In the genomic region with DNA sequence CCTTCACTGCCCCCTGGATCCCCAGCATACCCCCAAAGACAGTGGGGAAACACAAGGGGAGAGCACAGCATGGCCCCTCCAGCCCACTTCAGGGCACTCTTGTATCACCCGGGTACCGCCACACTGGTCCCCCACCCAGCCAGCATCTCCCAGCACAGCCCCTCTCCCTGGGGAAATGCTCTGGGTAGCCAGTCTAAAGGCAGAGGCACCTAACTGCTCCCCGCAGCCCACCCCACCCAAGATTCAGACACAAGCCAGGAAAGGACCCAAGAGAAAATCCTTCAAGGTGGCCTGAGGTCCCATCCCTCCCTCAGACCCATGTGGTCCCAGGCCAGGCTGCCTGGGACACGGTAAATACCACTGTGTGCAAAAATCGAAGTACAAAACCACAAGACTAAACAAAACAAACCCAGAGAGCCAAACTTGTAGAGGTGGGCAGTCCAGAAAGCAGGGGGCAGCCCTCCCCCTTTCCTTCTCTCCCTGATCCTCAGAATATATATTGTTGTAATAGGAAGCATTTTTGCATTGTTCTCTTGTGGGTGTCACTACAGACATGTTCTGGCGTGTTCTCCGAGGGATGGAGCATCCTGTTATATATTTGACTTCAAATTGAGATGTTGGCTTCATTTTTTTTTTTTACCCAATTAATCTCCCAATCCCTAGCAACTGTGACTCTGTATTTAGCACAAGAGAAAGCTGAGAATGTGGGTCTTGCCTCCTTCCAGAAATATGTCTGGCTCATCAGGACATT, we compare ENCODE assay signal across 15 cellular contexts. TPM values are rescaled to one million over a fixed set of nuclear protein-coding genes. Genes with fewer than 3 reads are reported as not detected.
A peak's percentile ranks its signal among the peaks of the same experiment; 100 is the strongest.
DNase-seq lines count a peak whose midpoint lies in the region; ATAC-seq, FAIRE-seq and TF ChIP-seq lines count a peak whose summit lies in the region.
"Had no signal": no experiment of that assay in that cellular context is flagged by ENCODE, and none has a peak within 500 bp of the region (broad histone marks: within the 10 kb centered on the region; RNA-seq: fewer than 3 reads in every experiment).

No MANE protein-coding gene starts in this region.

- no peaks in the 10 kb centered on the region for H3K9me3 Mint-ChIP-seq in activated naive CD4-positive, alpha-beta T cell treated with anti-CD3 and anti-CD28 coated beads, Interleukin-2, amount 50 U/mL, for 24 hours
- no peaks in the 10 kb centered on the region for H3K9me3 Mint-ChIP-seq in astrocyte (ENCODE audit: unreplicated experiment)
- H3K9me3 Mint-ChIP-seq in stimulated activated effector memory CD8-positive, alpha-beta T cell treated with anti-CD3 and anti-CD28 coated beads, Interleukin-12 subunit alpha, Interleukin-12 subunit beta, amount 100 ng/mL, for 72 hours: no peaks in the 10 kb centered on the region
- H3K9me3 Mint-ChIP-seq: CD8-positive, alpha-beta memory T cell had no signal

- TF ChIP-seq CTCF in astrocyte (IDR thresholded peaks at IDR 0.05; ENCODE audit: insufficient read depth, low read depth, low read length): no peak
- TF ChIP-seq CTCF in foreskin keratinocyte (conservative IDR thresholded peaks at IDR 0.05): no peak

- H3K4me3 Mint-ChIP-seq in activated naive CD4-positive, alpha-beta T cell treated with anti-CD3 and anti-CD28 coated beads, Interleukin-2, amount 50 U/mL, for 24 hours: no peak overlapping the region
- H3K4me3 Mint-ChIP-seq in astrocyte (ENCODE audit: unreplicated experiment): no peak overlapping the region
- H3K4me3 Mint-ChIP-seq in stimulated activated effector memory CD8-positive, alpha-beta T cell treated with anti-CD3 and anti-CD28 coated beads, Interleukin-12 subunit alpha, Interleukin-12 subunit beta, amount 100 ng/mL, for 72 hours: no peak overlapping the region
- H3K4me3 Mint-ChIP-seq: CD8-positive, alpha-beta memory T cell had no signal

- no peak overlapping the region for H3K9ac ChIP-seq in astrocyte (ENCODE audit: low read length)

- H3K9me3 ChIP-seq in astrocyte (ENCODE audit: insufficient read depth, low read depth, low read length) (no peaks in the 10 kb centered on the region), MG63 (no peaks in the 10 kb centered on the region)
- H3K9me3 ChIP-seq: A549, prostate gland had no signal

- no peaks in the 10 kb centered on the region for H4K20me1 ChIP-seq in astrocyte (ENCODE audit: insufficient read depth, low read length)

- peak overlapping the region; percentile 59 for H3K27ac Mint-ChIP-seq in activated naive CD4-positive, alpha-beta T cell treated with anti-CD3 and anti-CD28 coated beads, Interleukin-2, amount 50 U/mL, for 24 hours
- peak overlapping the region; percentile 47 for H3K27ac Mint-ChIP-seq in astrocyte (ENCODE audit: unreplicated experiment)
- peak overlapping the region; percentile 81 for H3K27ac Mint-ChIP-seq in stimulated activated effector memory CD8-positive, alpha-beta T cell treated with anti-CD3 and anti-CD28 coated beads, Interleukin-12 subunit alpha, Interleukin-12 subunit beta, amount 100 ng/mL, for 72 hours

- H3K4me1 ChIP-seq in astrocyte (ENCODE audit: insufficient read depth, low read length) (no peaks in the 10 kb centered on the region), foreskin keratinocyte (peaks cover 11% of the 10 kb centered on the region)
- H3K4me1 ChIP-seq: prostate gland had no signal

- H3K4me3 ChIP-seq in astrocyte (ENCODE audit: insufficient read depth, low read depth, low read length) (no peak overlapping the region), MG63 (no peak overlapping the region)
- H3K4me3 ChIP-seq: A549, prostate gland had no signal

- no peak overlapping the region for H2AFZ ChIP-seq in astrocyte (ENCODE audit: low read depth, low read length)

- ATAC-seq in foreskin keratinocyte (peak; percentile 53), GM18909 (IDR thresholded peaks at IDR 0.05; ENCODE audit: poor library complexity, unreplicated experiment) (no peak), HG03095 (IDR thresholded peaks at IDR 0.05; ENCODE audit: unreplicated experiment) (no peak)
- no peak for ATAC-seq in stimulated activated effector memory CD8-positive, alpha-beta T cell treated with anti-CD3 and anti-CD28 coated beads, Interleukin-12 subunit alpha, Interleukin-12 subunit beta, amount 100 ng/mL, for 72 hours
- ATAC-seq: A549 had no signal

- no peak for DNase-seq in activated naive CD4-positive, alpha-beta T cell treated with anti-CD3 and anti-CD28 coated beads, Interleukin-2, amount 50 U/mL, for 16 hours
- DNase-seq in astrocyte (ENCODE audit: low read depth) (no peak), foreskin keratinocyte (peak; percentile 40 to 60), MG63 (no peak)
- DNase-seq in stimulated activated effector memory CD8-positive, alpha-beta T cell treated with anti-CD3 and anti-CD28 coated beads, Interleukin-12 subunit alpha, Interleukin-12 subunit beta, amount 100 ng/mL, for 72 hours (ENCODE audit: low spot score in 2 of 2): no peak
- DNase-seq: CD8-positive, alpha-beta memory T cell; NCI-H1930; NCI-H524 treated with DMSO at 0.1 percent for 48 hours; WERI-Rb-1 had no signal

- no peak overlapping the region for H3K27ac ChIP-seq in astrocyte (ENCODE audit: low read depth, low read length)
- H3K27ac ChIP-seq in foreskin keratinocyte: no peak overlapping the region
- H3K27ac ChIP-seq: prostate gland, WERI-Rb-1 had no signal

- H3K36me3 ChIP-seq in astrocyte (ENCODE audit: insufficient read depth, low read length) (peaks cover 11% of the 10 kb centered on the region), MG63 (no peaks in the 10 kb centered on the region)
- H3K36me3 ChIP-seq: prostate gland had no signal

- H3K4me2 ChIP-seq in astrocyte (ENCODE audit: low read length): no peak overlapping the region
- H3K4me2 ChIP-seq: A549 had no signal

- peaks cover 10% of the 10 kb centered on the region for H3K36me3 Mint-ChIP-seq in activated naive CD4-positive, alpha-beta T cell treated with anti-CD3 and anti-CD28 coated beads, Interleukin-2, amount 50 U/mL, for 24 hours
- H3K36me3 Mint-ChIP-seq in astrocyte (ENCODE audit: low read depth, unreplicated experiment): peaks cover 15% of the 10 kb centered on the region
- H3K36me3 Mint-ChIP-seq in stimulated activated effector memory CD8-positive, alpha-beta T cell treated with anti-CD3 and anti-CD28 coated beads, Interleukin-12 subunit alpha, Interleukin-12 subunit beta, amount 100 ng/mL, for 72 hours: peaks cover 56% of the 10 kb centered on the region

- H3K4me1 Mint-ChIP-seq in activated naive CD4-positive, alpha-beta T cell treated with anti-CD3 and anti-CD28 coated beads, Interleukin-2, amount 50 U/mL, for 24 hours: no peaks in the 10 kb centered on the region
- peaks cover 6% of the 10 kb centered on the region for H3K4me1 Mint-ChIP-seq in astrocyte (ENCODE audit: low read depth, unreplicated experiment)
- peaks cover 19% of the 10 kb centered on the region for H3K4me1 Mint-ChIP-seq in stimulated activated effector memory CD8-positive, alpha-beta T cell treated with anti-CD3 and anti-CD28 coated beads, Interleukin-12 subunit alpha, Interleukin-12 subunit beta, amount 100 ng/mL, for 72 hours
- H3K4me1 Mint-ChIP-seq: CD8-positive, alpha-beta memory T cell had no signal

- H3K27me3 Mint-ChIP-seq in activated naive CD4-positive, alpha-beta T cell treated with anti-CD3 and anti-CD28 coated beads, Interleukin-2, amount 50 U/mL, for 24 hours: no peaks in the 10 kb centered on the region
- peaks cover 6% of the 10 kb centered on the region for H3K27me3 Mint-ChIP-seq in astrocyte (ENCODE audit: low read depth, unreplicated experiment)

- H3K27me3 ChIP-seq in astrocyte (ENCODE audit: insufficient read depth, low read length) (no peaks in the 10 kb centered on the region), foreskin keratinocyte (no peaks in the 10 kb centered on the region), MG63 (no peaks in the 10 kb centered on the region)

- H3K79me2 ChIP-seq in astrocyte (ENCODE audit: insufficient read depth, low read length): no peaks in the 10 kb centered on the region

- no peak for FAIRE-seq in astrocyte (lab: Jason Lieb, UNC)
- FAIRE-seq: A549 had no signal

RNA-seq across cellular contexts. Expression of gene GRIP2, which starts 51.7 kb away (rescaled TPM):
- 3.1 and 3.3 TPM in 2 replicates for total RNA-seq in astrocyte
- 0.78 and 0.81 TPM in 2 replicates for total RNA-seq in foreskin keratinocyte
- 0.47 and 0.57 TPM in 2 replicates for polyA plus RNA-seq in foreskin keratinocyte
- total RNA-seq in MG63 (2014; rRNA removed; shearing (Covaris generic); ENCODE audit: low replicate concordance): not detected in 2 replicates
- total RNA-seq: CD8-positive, alpha-beta memory T cell; mononuclear cell had no signal
- polyA plus RNA-seq: CD8-positive, alpha-beta memory T cell had no signal

Comparison
In these comparisons a context has a peak if more than half of its experiments do, and no peak if none do; other contexts are left out.
1. DNase-seq: peak in foreskin keratinocyte (2 of 2); none in activated naive CD4-positive, alpha-beta T cell treated with anti-CD3 and anti-CD28 coated beads, Interleukin-2, amount 50 U/mL, for 16 hours (single experiment), astrocyte (single experiment), stimulated activated effector memory CD8-positive, alpha-beta T cell treated with anti-CD3 and anti-CD28 coated beads, Interleukin-12 subunit alpha, Interleukin-12 subunit beta, amount 100 ng/mL, for 72 hours (0 of 2) and MG63 (single experiment).
2. Peak in every context shown above with its lines, with median percentiles within 50 percentile points of each other: H3K27ac Mint-ChIP-seq.